In genomic region chr15:80788536-80788935, GRCh38 we compare ENCODE assay signal across 32 cellular contexts. TPM values are rescaled to one million over a fixed set of nuclear protein-coding genes. Genes with fewer than 3 reads are reported as not detected.
DNase-seq lines count a peak whose midpoint lies in the region; ATAC-seq and TF ChIP-seq lines count a peak whose summit lies in the region.
"Had no signal": no experiment of that assay in that cellular context is flagged by ENCODE, and none has a peak within 500 bp of the region (broad histone marks: within the 10 kb centered on the region; RNA-seq: fewer than 3 reads in every experiment).

No MANE protein-coding gene starts in this region.

- no peak for TF ChIP-seq CTCF in uterus (IDR thresholded peaks at IDR 0.05)

- intact Hi-C loops in uterus (cut with DNase I; ENCODE audit: low total_unique reads) = no loop called here

- no peak for TF ChIP-seq POLR2A in uterus (IDR thresholded peaks at IDR 0.05)

- in situ Hi-C loops in G401 (cut with HindIII; ENCODE audit: low sequenced_read_pairs) = no loop called here

- no peak overlapping the region for H3K4me3 ChIP-seq in uterus
- H3K4me3 ChIP-seq: coronary artery, GM23338, heart right ventricle, tibial nerve had no signal

- H3K27ac ChIP-seq in uterus = no peak overlapping the region
- H3K27ac ChIP-seq: coronary artery, heart right ventricle, tibial nerve had no signal

- no peaks in the 10 kb centered on the region for H3K36me3 ChIP-seq in uterus
- H3K36me3 ChIP-seq: heart right ventricle, tibial nerve had no signal

- H3K4me1 ChIP-seq in uterus = no peaks in the 10 kb centered on the region
- H3K4me1 ChIP-seq: tibial nerve had no signal

- DNase-seq in G401 (ENCODE audit: low spot score) (peak; percentile 40), NCI-H2171 treated with DMSO at 0.1 percent for 48 hours (lab: John Stamatoyannopoulos, UW) (peak; percentile 82), fibroblast of gingiva (ENCODE audit: low read depth) (peak; percentile 47), retina (peak; percentile 71), uterus (no peak), medulla oblongata (ENCODE audit: extremely low spot score) (no peak)
- DNase-seq: activated CD4-positive, alpha-beta memory T cell treated with anti-CD3 and anti-CD28 coated beads, Interleukin-2, amount 10 ng/mL, durations not matched to agents 7 days and 5 days; activated CD8-positive, alpha-beta memory T cell treated with anti-CD3 and anti-CD28 coated beads, Interleukin-2, amount 50 U/mL, for 48 hours; activated naive CD4-positive, alpha-beta T cell treated with anti-CD3 and anti-CD28 coated beads, Interleukin-2, amount 50 U/mL, for 16 hours; amygdala; DMS79 treated with DMSO at 0.1 percent for 48 hours; effector memory CD8-positive, alpha-beta T cell; foreskin melanocyte; heart right ventricle; KBM-7; kidney glomerular epithelial cell; midbrain; naive B cell; NCI-H1105 treated with DMSO at 0.1 percent for 48 hours; NCI-H2081 treated with DMSO at 0.1 percent for 48 hours; NCI-H345; Right ventricle myocardium superior; stimulated activated CD4-positive, alpha-beta T cell treated with anti-CD3 and anti-CD28 coated beads, Interleukin-12 subunit alpha, Interleukin-12 subunit beta, amount 100 ng/mL, for 4 hours; stimulated activated CD4-positive, alpha-beta T cell treated with anti-CD3 and anti-CD28 coated beads, Interleukin-4, amount 100 ng/mL, for 1 hour had no signal

- H3K27me3 ChIP-seq in uterus = no peaks in the 10 kb centered on the region

- ATAC-seq in HG02973 (IDR thresholded peaks at IDR 0.05; ENCODE audit: unreplicated experiment) = no peak
- no peak for ATAC-seq in GM19397 (IDR thresholded peaks at IDR 0.05; ENCODE audit: unreplicated experiment)
- ATAC-seq: activated T-helper 17 cell treated with anti-CD3 and anti-CD28 coated beads, Interleukin-2, amount 50 U/mL, for 72 hours; effector memory CD8-positive, alpha-beta T cell; GM23338; heart right ventricle; Panc1; sciatic nerve had no signal

- H3K9me3 ChIP-seq in uterus = no peaks in the 10 kb centered on the region
- H3K9me3 ChIP-seq: heart right ventricle, tibial nerve had no signal

RNA-seq across cellular contexts. Expression of gene CEMIP, which starts 9.4 kb away (rescaled TPM):
- total RNA-seq in G401 (2014; rRNA removed; shearing (Covaris generic)) = 0.43 TPM in 1 of 2 replicates, not detected in the other
- total RNA-seq in uterus = 1 to 10 TPM in 3 of 4 donors, under 1 TPM in 1; under 0.01 to 1.9 (median 1.1) TPM
- total RNA-seq: activated CD4-positive, alpha-beta memory T cell treated with anti-CD3 and anti-CD28 coated beads, Interleukin-2, amount 10 ng/mL, durations not matched to agents 7 days and 5 days; Right ventricle myocardium superior had no signal

Comparison
In these comparisons a context has a peak if more than half of its experiments do, and no peak if none do; other contexts are left out.
1. DNase-seq: peak in G401 (single experiment), NCI-H2171 treated with DMSO at 0.1 percent for 48 hours (single experiment), fibroblast of gingiva (single experiment) and retina (single experiment); none in uterus (0 of 2) and medulla oblongata (single experiment).